In genomic region chr20:49936153-49937022, GRCh38 we compare ENCODE assay signal across 8 cellular contexts. TPM values are rescaled to one million over a fixed set of nuclear protein-coding genes. Genes with fewer than 3 reads are reported as not detected.
A peak's percentile ranks its signal among the peaks of the same experiment; 100 is the strongest.
DNase-seq lines count a peak whose midpoint lies in the region; ATAC-seq and TF ChIP-seq lines count a peak whose summit lies in the region.

A gene with protein sequence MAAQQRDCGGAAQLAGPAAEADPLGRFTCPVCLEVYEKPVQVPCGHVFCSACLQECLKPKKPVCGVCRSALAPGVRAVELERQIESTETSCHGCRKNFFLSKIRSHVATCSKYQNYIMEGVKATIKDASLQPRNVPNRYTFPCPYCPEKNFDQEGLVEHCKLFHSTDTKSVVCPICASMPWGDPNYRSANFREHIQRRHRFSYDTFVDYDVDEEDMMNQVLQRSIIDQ (plus strand): TSS chr20:49936397. CDS start chr20:49936413, 16 bp downstream.

- peak within 1 kb of the TSS; percentile 86 for H4K91ac ChIP-seq in trophoblast cell (ENCODE audit: low read depth, low read length)

- H3K23ac ChIP-seq in trophoblast cell (ENCODE audit: low read length): no peak within 1 kb of the TSS

- H3K4me2 ChIP-seq in trophoblast cell (ENCODE audit: low read length): peak within 1 kb of the TSS; percentile 79

- H3K4me1 ChIP-seq in adipocyte (ENCODE audit: control insufficient read depth, insufficient read depth, low read length) (peaks cover 37% of the 10 kb centered on the region), cardiac muscle cell (ENCODE audit: low read depth) (peaks cover 18% of the 10 kb centered on the region), trophoblast cell (ENCODE audit: control insufficient read depth in 1 of 2, insufficient read depth in 2 of 2, low read length in 2 of 2) (peaks cover 4% of the 10 kb centered on the region in 2 experiments), tibial artery (peaks cover 0 to 33% (median 25%) of the 10 kb centered on the region in 4 donors)

- H3K4me1 Mint-ChIP-seq in T-cell: peaks cover 49 to 57% (median 51%) of the 10 kb centered on the region in 3 donors

- no peaks in the 10 kb centered on the region for H3K27me3 Mint-ChIP-seq in T-cell

- H2AK5ac ChIP-seq in trophoblast cell (ENCODE audit: low read length): peak within 1 kb of the TSS; percentile 66

- POLR2A ChIA-PET in T-cell (lab: Charles Lee): interaction anchor here (0.6 to 1.6 kb wide), 6 partner anchors 10 to 660 kb away, joined by 3 to 8 read pairs (median 4); no protein-coding TSS in a partner anchor

- H3K79me2 ChIP-seq in trophoblast cell (ENCODE audit: control insufficient read depth, insufficient read depth, low read length, poor library complexity): peaks cover 11% of the 10 kb centered on the region

- no peaks in the 10 kb centered on the region for H3K9me3 Mint-ChIP-seq in T-cell

- no CpG with 5 or more reads among the region's 79 CpGs for WGBS in trophoblast cell (ENCODE audit: extremely low coverage, insufficient coverage, insufficient read length)

- H2BK5ac ChIP-seq in trophoblast cell (ENCODE audit: low read depth, low read length, poor library complexity): peak within 1 kb of the TSS; percentile 74

- H3K14ac ChIP-seq in trophoblast cell (ENCODE audit: low read length): peak within 1 kb of the TSS; percentile 92

- H3K79me1 ChIP-seq in trophoblast cell (ENCODE audit: low read length): peaks cover 6% of the 10 kb centered on the region

- intact Hi-C loops in tibial artery (cut with DNase I; ENCODE audit: low total_unique reads): no loop called here

- H3K9me3 ChIP-seq in adipocyte (ENCODE audit: control insufficient read depth, low read length): no peaks in the 10 kb centered on the region
- no peaks in the 10 kb centered on the region for H3K9me3 ChIP-seq in cardiac muscle cell (ENCODE audit: low read depth)
- peaks cover 2% of the 10 kb centered on the region for H3K9me3 ChIP-seq in trophoblast cell (ENCODE audit: insufficient read depth, low read depth, low read length)
- H3K9me3 ChIP-seq in tibial artery: no peaks in the 10 kb centered on the region

- no peak within 1 kb of the TSS for H2BK12ac ChIP-seq in trophoblast cell (ENCODE audit: low read length)

- H3K27ac Mint-ChIP-seq in T-cell: peak within 1 kb of the TSS; percentile 92 to 94

- H2BK120ac ChIP-seq in trophoblast cell (ENCODE audit: insufficient read depth, low read length, poor library complexity): peak within 1 kb of the TSS; percentile 65

- peak; percentile 43 for DNase-seq in GM04503 (ENCODE audit: low read depth)
- DNase-seq in HFF-Myc (ENCODE audit: extremely low read depth, low read depth): peak; percentile 72
- peak; percentile 74 for DNase-seq in NCI-H128 (lab: John Stamatoyannopoulos, UW; ENCODE audit: unreplicated experiment)
- DNase-seq in T-cell: peak; percentile 80 to 94 (median 88)
- peak; percentile 98 for DNase-seq in adipocyte (ENCODE audit: low read depth)
- peak; percentile 94 to 95 for DNase-seq in cardiac muscle cell (ENCODE audit: low read depth in 1 of 2, low spot score in 1 of 2)
- DNase-seq in trophoblast cell: peak; percentile 86 to 97
- peak; percentile 87 to 95 for DNase-seq in tibial artery

- ATAC-seq in T-cell (replicated peaks in 1 of 4): peak; percentile 95 to 98 (median 96)

- H3K4me3 ChIP-seq in HFF-Myc (replicated peaks; ENCODE audit: low read depth, low read length) (peak within 1 kb of the TSS; percentile 83), adipocyte (ENCODE audit: low read length) (peak within 1 kb of the TSS; percentile 98), cardiac muscle cell (peak within 1 kb of the TSS; percentile 98), trophoblast cell (ENCODE audit: low read depth, low read length) (peak within 1 kb of the TSS; percentile 98), tibial artery (peak within 1 kb of the TSS; percentile 86 to 87)

- H3K27ac ChIP-seq in cardiac muscle cell (peak within 1 kb of the TSS; percentile 76), trophoblast cell (ENCODE audit: low read depth, low read length) (peak within 1 kb of the TSS; percentile 42), tibial artery (peak within 1 kb of the TSS; percentile 86 to 91)

- CTCF ChIA-PET in T-cell (lab: Charles Lee): interaction anchor here (0.6 to 2.4 kb wide), 4 partner anchors 20 to 211 kb away, joined by 3 to 10 read pairs (median 6); partner anchors contain the start of gene SPATA2 (in 1 of the 2)

- peak within 1 kb of the TSS; percentile 78 for H4K12ac ChIP-seq in trophoblast cell (ENCODE audit: low read depth, low read length)

- H3K27me3 ChIP-seq in adipocyte (replicated peaks; ENCODE audit: control insufficient read depth, insufficient read depth, low read length) (no peaks in the 10 kb centered on the region), cardiac muscle cell (no peaks in the 10 kb centered on the region), trophoblast cell (ENCODE audit: insufficient read depth, low read length) (no peaks in the 10 kb centered on the region), tibial artery (no peaks in the 10 kb centered on the region)

- H4K8ac ChIP-seq in trophoblast cell (ENCODE audit: low read depth, low read length): peak within 1 kb of the TSS; percentile 93

- H2AFZ ChIP-seq in trophoblast cell (ENCODE audit: insufficient read depth, low read length, poor library complexity): peak within 1 kb of the TSS; percentile 83

- H3K18ac ChIP-seq in trophoblast cell (ENCODE audit: low read length): peak within 1 kb of the TSS; percentile 91

- peaks cover 10% of the 10 kb centered on the region for H3K36me3 ChIP-seq in adipocyte (ENCODE audit: control insufficient read depth, insufficient read depth, low read length, severe bottlenecking)
- H3K36me3 ChIP-seq in cardiac muscle cell: peaks cover 2% of the 10 kb centered on the region
- peaks cover 6% of the 10 kb centered on the region in 2 experiments for H3K36me3 ChIP-seq in trophoblast cell (ENCODE audit: control insufficient read depth in 1 of 2, insufficient read depth in 2 of 2, low read length in 2 of 2)
- H3K36me3 ChIP-seq in tibial artery: peaks cover 0 to 8% (median 2%) of the 10 kb centered on the region in 3 donors

- H3K9ac ChIP-seq in adipocyte (ENCODE audit: low read length) (peak within 1 kb of the TSS; percentile 96), trophoblast cell (ENCODE audit: low read length) (peak within 1 kb of the TSS; percentile 92)

- H3K4ac ChIP-seq in trophoblast cell (ENCODE audit: low read depth, low read length): peak within 1 kb of the TSS; percentile 97

- TF ChIP-seq CTCF in HFF-Myc (IDR thresholded peaks at IDR 0.05; ENCODE audit: low read depth, low read length, missing control alignments): no peak
- TF ChIP-seq CTCF in cardiac muscle cell (IDR thresholded peaks at IDR 0.05; ENCODE audit: low read depth, low read length): no peak
- TF ChIP-seq CTCF in tibial artery (IDR thresholded peaks at IDR 0.05): no peak

- H3K36me3 Mint-ChIP-seq in T-cell: peaks cover 8% of the 10 kb centered on the region

- peak within 1 kb of the TSS; percentile 87 to 97 (median 95) for H3K4me3 Mint-ChIP-seq in T-cell

RNA-seq across cellular contexts. Expression of the gene that starts here (rescaled TPM):
- total RNA-seq in T-cell (100 to 1,000 TPM in 2 of 5 donors, 10 to 100 TPM in 3; 83.5 to 109 (median 95.7) TPM), cardiac muscle cell (158 and 269 TPM in 2 replicates)
- 53.0 and 90.3 TPM in 2 replicates for polyA plus RNA-seq in cardiac muscle cell
- polyA plus RNA-seq in trophoblast cell (2013): 56.6 and 56.7 TPM in 2 replicates

Comparison
In these comparisons a context has a peak if more than half of its experiments do, and no peak if none do; other contexts are left out.
1. Peak in every context shown above with its lines: DNase-seq, ATAC-seq, H3K4me3 ChIP-seq and H3K27ac ChIP-seq.
2. DNase-seq: peak in every context shown above with its lines; median percentile 98 in adipocyte; 94 in cardiac muscle cell; 92 in trophoblast cell; 91 in tibial artery; 88 in T-cell; 74 in NCI-H128; 72 in HFF-Myc; 43 in GM04503.